24 cellular contexts compared by ENCODE assay signal in the genomic region with DNA sequence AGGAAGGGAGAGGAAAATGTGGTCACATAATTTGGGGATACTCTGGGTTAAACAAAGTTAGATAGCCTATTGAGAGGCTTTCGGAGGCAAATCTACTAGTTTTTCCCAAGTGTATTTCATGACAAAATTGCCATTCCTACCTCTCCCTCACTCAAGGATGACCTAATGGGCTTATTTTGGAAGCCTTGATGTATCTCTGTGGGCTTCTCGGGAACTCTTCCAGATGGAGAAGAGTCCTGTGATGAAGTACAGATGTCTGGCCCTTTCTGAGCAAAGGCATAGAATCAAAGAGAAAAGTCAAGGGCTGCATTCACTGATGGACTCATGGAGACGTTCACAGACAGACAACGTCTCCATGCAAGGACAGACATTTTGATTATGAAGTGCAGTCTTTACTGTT.
"Had no signal": no experiment of that assay in that cellular context is flagged by ENCODE, and none has a peak within 500 bp of the region (broad histone marks: within the 10 kb centered on the region; RNA-seq: fewer than 3 reads in every experiment).

No MANE protein-coding gene starts in this region.

- H3K27me3 Mint-ChIP-seq: activated B cell treated with CpG ODN at 0.5 μM for 24 hours; stimulated activated memory B cell treated with anti-CD40 and anti-IgM and Interleukin-4, amounts not matched to agents 10 μg/mL and 1 μg/mL and 100 μg/mL, for 72 hours; stimulated activated naive CD8-positive, alpha-beta T cell treated with anti-CD3 and anti-CD28 coated beads, Interleukin-15, amount 100 ng/mL, for 72 hours had no signal

- H3K27me3 ChIP-seq: breast epithelium, left lung, right lobe of liver, thyroid gland, upper lobe of left lung, vagina had no signal

- DNase-seq: activated B cell treated with CpG ODN at 0.5 μM for 24 hours; activated naive CD4-positive, alpha-beta T cell; activated T-cell treated with anti-CD3 and anti-CD28 coated beads for 4 hours; activated T-cell treated with anti-CD3 and anti-CD28 coated beads, Interleukin-2, amount 50 U/mL, for 72 hours; central memory CD4-positive, alpha-beta T cell; foreskin melanocyte; kidney glomerular epithelial cell; left lung; right lobe of liver; stimulated activated CD4-positive, alpha-beta T cell treated with anti-CD3 and anti-CD28 coated beads, Interleukin-1b, Interleukin-23, amount 100 ng/mL, for 48 hours; stimulated activated CD4-positive, alpha-beta T cell treated with anti-CD3 and anti-CD28 coated beads, Interleukin-4, amount 100 ng/mL, for 4 hours; stimulated activated CD8-positive, alpha-beta memory T cell treated with anti-CD3 and anti-CD28 coated beads, Interleukin-4, amount 100 ng/mL, for 48 hours; stimulated activated naive CD8-positive, alpha-beta T cell treated with anti-CD3 and anti-CD28 coated beads, Interleukin-15, amount 100 ng/mL, for 72 hours; T-helper 1 cell; thyroid gland; upper lobe of left lung had no signal

- H3K36me3 ChIP-seq: breast epithelium, left lung, right lobe of liver, thyroid gland, upper lobe of left lung, vagina had no signal

- H3K27ac ChIP-seq: left lung, right lobe of liver, skin epidermis, thyroid gland, upper lobe of left lung, vagina had no signal

- H3K9me3 Mint-ChIP-seq: activated naive CD4-positive, alpha-beta T cell treated with anti-CD3 and anti-CD28 coated beads, Interleukin-2, amount 50 U/mL, for 72 hours; activated T-cell treated with anti-CD3 and anti-CD28 coated beads, Interleukin-2, amount 50 U/mL, for 72 hours; stimulated activated naive CD8-positive, alpha-beta T cell treated with anti-CD3 and anti-CD28 coated beads, Interleukin-15, amount 100 ng/mL, for 72 hours; T-helper 2 cell treated with Interferon-gamma antibody and Interleukin-4, amounts not matched to agents 5 μg/mL and 100 μg/mL, for 36 hours had no signal

- H3K27ac Mint-ChIP-seq: activated B cell treated with CpG ODN at 0.5 μM for 24 hours; activated naive CD4-positive, alpha-beta T cell treated with anti-CD3 and anti-CD28 coated beads, Interleukin-2, amount 50 U/mL, for 72 hours; activated T-cell treated with anti-CD3 and anti-CD28 coated beads, Interleukin-2, amount 50 U/mL, for 72 hours; nephron; stimulated activated memory B cell treated with anti-CD40 and anti-IgM and Interleukin-4, amounts not matched to agents 10 μg/mL and 1 μg/mL and 100 μg/mL, for 72 hours; stimulated activated naive CD8-positive, alpha-beta T cell treated with anti-CD3 and anti-CD28 coated beads, Interleukin-15, amount 100 ng/mL, for 72 hours; T-helper 2 cell treated with Interferon-gamma antibody and Interleukin-4, amounts not matched to agents 5 μg/mL and 100 μg/mL, for 36 hours had no signal

- ATAC-seq: activated naive CD4-positive, alpha-beta T cell treated with anti-CD3 and anti-CD28 coated beads, Interleukin-2, amount 50 U/mL, for 72 hours; activated T-cell treated with anti-CD3 and anti-CD28 coated beads, Interleukin-2, amount 50 U/mL, for 72 hours; esophagus mucosa; left lung; right lobe of liver; stimulated activated memory B cell treated with anti-CD40 and anti-IgM and Interleukin-4, amounts not matched to agents 10 μg/mL and 1 μg/mL and 100 μg/mL, for 72 hours; stimulated activated naive CD8-positive, alpha-beta T cell treated with anti-CD3 and anti-CD28 coated beads, Interleukin-15, amount 100 ng/mL, for 72 hours had no signal

- H3K4me3 ChIP-seq: breast epithelium, left lung, right lobe of liver, skin epidermis, thyroid gland, upper lobe of left lung, vagina had no signal

- H3K4me1 Mint-ChIP-seq: nephron had no signal

- H3K4me1 ChIP-seq: breast epithelium, thyroid gland had no signal

- H3K36me3 Mint-ChIP-seq: activated naive CD4-positive, alpha-beta T cell treated with anti-CD3 and anti-CD28 coated beads, Interleukin-2, amount 50 U/mL, for 72 hours; stimulated activated memory B cell treated with anti-CD40 and anti-IgM and Interleukin-4, amounts not matched to agents 10 μg/mL and 1 μg/mL and 100 μg/mL, for 72 hours had no signal

- H3K4me3 Mint-ChIP-seq: activated B cell treated with CpG ODN at 0.5 μM for 24 hours; activated T-cell treated with anti-CD3 and anti-CD28 coated beads, Interleukin-2, amount 50 U/mL, for 72 hours; nephron; stimulated activated memory B cell treated with anti-CD40 and anti-IgM and Interleukin-4, amounts not matched to agents 10 μg/mL and 1 μg/mL and 100 μg/mL, for 72 hours; stimulated activated naive CD8-positive, alpha-beta T cell treated with anti-CD3 and anti-CD28 coated beads, Interleukin-15, amount 100 ng/mL, for 72 hours; T-helper 2 cell treated with Interferon-gamma antibody and Interleukin-4, amounts not matched to agents 5 μg/mL and 100 μg/mL, for 36 hours had no signal

- H3K9me3 ChIP-seq: breast epithelium, left lung, right lobe of liver, thyroid gland, upper lobe of left lung, vagina had no signal
